In the genomic region with DNA sequence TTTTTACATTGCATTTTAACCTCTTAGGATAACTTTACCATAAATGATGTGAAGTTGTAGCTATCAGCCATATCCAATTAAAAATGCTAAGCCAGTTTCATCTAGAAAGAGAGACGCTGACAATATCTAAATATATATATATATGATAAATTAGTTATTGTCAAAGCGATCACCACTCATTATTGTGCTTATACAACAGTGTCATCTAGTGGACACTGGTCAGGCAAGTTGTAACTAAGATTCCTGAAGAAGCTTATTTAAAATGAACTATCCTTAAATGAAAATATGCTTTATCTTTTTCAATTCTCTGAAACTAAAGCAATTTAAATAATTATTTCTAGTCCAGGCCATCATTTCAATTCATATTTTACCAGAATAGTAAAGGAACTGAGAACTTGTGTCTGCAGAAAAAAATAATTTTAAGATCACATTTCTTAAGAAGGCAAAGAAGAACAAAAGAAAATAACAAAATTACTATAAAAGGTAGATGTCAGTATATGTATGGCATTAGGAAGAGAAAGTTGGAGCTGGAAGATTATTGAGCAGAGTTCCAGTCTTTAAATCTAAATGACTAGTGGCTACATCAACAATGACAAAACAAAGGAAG, we compare ENCODE assay signal across 8 cellular contexts.
DNase-seq lines count a peak whose midpoint lies in the region; ATAC-seq, FAIRE-seq and TF ChIP-seq lines count a peak whose summit lies in the region.

No MANE protein-coding gene starts in this region.

- H3K4me3 ChIP-seq in astrocyte (ENCODE audit: insufficient read depth, low read depth, low read length): no peak overlapping the region

- H3K4me3 Mint-ChIP-seq in activated CD4-positive, alpha-beta T cell treated with anti-CD3 and anti-CD28 coated beads, Interleukin-2, amount 10 ng/mL, durations not matched to agents 24 days and 14 days: no peak overlapping the region
- no peak overlapping the region for H3K4me3 Mint-ChIP-seq in astrocyte (ENCODE audit: unreplicated experiment)

- peaks cover 5% of the 10 kb centered on the region for H3K4me1 ChIP-seq in astrocyte (ENCODE audit: insufficient read depth, low read length)

- H3K27me3 Mint-ChIP-seq in activated CD4-positive, alpha-beta T cell treated with anti-CD3 and anti-CD28 coated beads, Interleukin-2, amount 10 ng/mL, durations not matched to agents 24 days and 14 days: peaks cover 8% of the 10 kb centered on the region
- H3K27me3 Mint-ChIP-seq in astrocyte (ENCODE audit: low read depth, unreplicated experiment): no peaks in the 10 kb centered on the region

- peak; percentile 76 for TF ChIP-seq CTCF in astrocyte (IDR thresholded peaks at IDR 0.05; ENCODE audit: insufficient read depth, low read depth, low read length)

- no peaks in the 10 kb centered on the region for H3K9me3 Mint-ChIP-seq in activated CD4-positive, alpha-beta T cell treated with anti-CD3 and anti-CD28 coated beads, Interleukin-2, amount 10 ng/mL, durations not matched to agents 24 days and 14 days
- H3K9me3 Mint-ChIP-seq in astrocyte (ENCODE audit: unreplicated experiment): no peaks in the 10 kb centered on the region

- no peak overlapping the region for H3K27ac ChIP-seq in astrocyte (ENCODE audit: low read depth, low read length)

- H3K27me3 ChIP-seq in astrocyte (ENCODE audit: insufficient read depth, low read length): no peaks in the 10 kb centered on the region

- FAIRE-seq in astrocyte (lab: Jason Lieb, UNC): no peak

- no peak overlapping the region for H3K9ac ChIP-seq in astrocyte (ENCODE audit: low read length)

- no peaks in the 10 kb centered on the region for H3K9me3 ChIP-seq in astrocyte (ENCODE audit: insufficient read depth, low read depth, low read length)

- peak; percentile 62 for DNase-seq in activated CD4-positive, alpha-beta T cell treated with anti-CD3 and anti-CD28 coated beads, Interleukin-2, amount 10 ng/mL, durations not matched to agents 24 days and 14 days
- no peak for DNase-seq in activated CD4-positive, alpha-beta T cell treated with anti-CD3 and anti-CD28 coated beads for 4 hours
- DNase-seq in NCI-H1436 treated with DMSO at 0.1 percent for 48 hours (lab: John Stamatoyannopoulos, UW): peak; percentile 47
- DNase-seq in astrocyte (ENCODE audit: low read depth): peak; percentile 50
- DNase-seq in kidney glomerular epithelial cell (lab: John Stamatoyannopoulos, UW): peak; percentile 31
- DNase-seq in stimulated activated CD4-positive, alpha-beta T cell treated with anti-CD3 and anti-CD28 coated beads, Interleukin-2, amount 100 ng/mL, for 24 hours: no peak

- ATAC-seq in HG03439 (IDR thresholded peaks at IDR 0.05; ENCODE audit: unreplicated experiment): no peak
- no peak for ATAC-seq in HG02623 (IDR thresholded peaks at IDR 0.05; ENCODE audit: unreplicated experiment)

- H3K79me2 ChIP-seq in astrocyte (ENCODE audit: insufficient read depth, low read length): no peaks in the 10 kb centered on the region

- H3K4me1 Mint-ChIP-seq in activated CD4-positive, alpha-beta T cell treated with anti-CD3 and anti-CD28 coated beads, Interleukin-2, amount 10 ng/mL, durations not matched to agents 24 days and 14 days: no peaks in the 10 kb centered on the region
- H3K4me1 Mint-ChIP-seq in astrocyte (ENCODE audit: low read depth, unreplicated experiment): peaks cover 16% of the 10 kb centered on the region

- no peak overlapping the region for H3K27ac Mint-ChIP-seq in activated CD4-positive, alpha-beta T cell treated with anti-CD3 and anti-CD28 coated beads, Interleukin-2, amount 10 ng/mL, durations not matched to agents 24 days and 14 days
- H3K27ac Mint-ChIP-seq in astrocyte (ENCODE audit: unreplicated experiment): no peak overlapping the region

- no peaks in the 10 kb centered on the region for H3K36me3 Mint-ChIP-seq in activated CD4-positive, alpha-beta T cell treated with anti-CD3 and anti-CD28 coated beads, Interleukin-2, amount 10 ng/mL, durations not matched to agents 24 days and 14 days (ENCODE audit: low read depth)
- no peaks in the 10 kb centered on the region for H3K36me3 Mint-ChIP-seq in astrocyte (ENCODE audit: low read depth, unreplicated experiment)

- no peak overlapping the region for H2AFZ ChIP-seq in astrocyte (ENCODE audit: low read depth, low read length)

- intact Hi-C loops in activated CD4-positive, alpha-beta T cell treated with anti-CD3 and anti-CD28 coated beads, Interleukin-2, amount 10 ng/mL, durations not matched to agents 24 days and 14 days (cut with micrococcal nuclease): loop anchor here (5.0 kb wide), 2 partner anchors 416 to 1501 kb away; no protein-coding TSS in a partner anchor

- no peaks in the 10 kb centered on the region for H4K20me1 ChIP-seq in astrocyte (ENCODE audit: insufficient read depth, low read length)

- peak overlapping the region; percentile 29 for H3K4me2 ChIP-seq in astrocyte (ENCODE audit: low read length)

- H3K36me3 ChIP-seq in astrocyte (ENCODE audit: insufficient read depth, low read length): no peaks in the 10 kb centered on the region

Comparison
In these comparisons a context has a peak if more than half of its experiments do, and no peak if none do; other contexts are left out.
1. DNase-seq: peak in activated CD4-positive, alpha-beta T cell treated with anti-CD3 and anti-CD28 coated beads, Interleukin-2, amount 10 ng/mL, durations not matched to agents 24 days and 14 days (single experiment), NCI-H1436 treated with DMSO at 0.1 percent for 48 hours (single experiment), astrocyte (single experiment) and kidney glomerular epithelial cell (single experiment); none in activated CD4-positive, alpha-beta T cell treated with anti-CD3 and anti-CD28 coated beads for 4 hours (0 of 2) and stimulated activated CD4-positive, alpha-beta T cell treated with anti-CD3 and anti-CD28 coated beads, Interleukin-2, amount 100 ng/mL, for 24 hours (0 of 2).